In genomic region chr6:21325201-21325856, GRCh38 we compare ENCODE assay signal across 3 cellular contexts.
TF ChIP-seq lines count a peak whose summit lies in the region.

No MANE protein-coding gene starts in this region.

TF ChIP-seq in A549, 52 proteins besides CTCF, POLR2A, EP300 and RAD21 (continued from another document):
- no peak for TF ChIP-seq MYC (IDR thresholded peaks at IDR 0.05; ENCODE audit: borderline replicate concordance, low read length)

TF ChIP-seq in HEK293, 187 proteins besides CTCF, POLR2A, EP300 and RAD21 (continued from another document):
- TF ChIP-seq, protein P1, sequence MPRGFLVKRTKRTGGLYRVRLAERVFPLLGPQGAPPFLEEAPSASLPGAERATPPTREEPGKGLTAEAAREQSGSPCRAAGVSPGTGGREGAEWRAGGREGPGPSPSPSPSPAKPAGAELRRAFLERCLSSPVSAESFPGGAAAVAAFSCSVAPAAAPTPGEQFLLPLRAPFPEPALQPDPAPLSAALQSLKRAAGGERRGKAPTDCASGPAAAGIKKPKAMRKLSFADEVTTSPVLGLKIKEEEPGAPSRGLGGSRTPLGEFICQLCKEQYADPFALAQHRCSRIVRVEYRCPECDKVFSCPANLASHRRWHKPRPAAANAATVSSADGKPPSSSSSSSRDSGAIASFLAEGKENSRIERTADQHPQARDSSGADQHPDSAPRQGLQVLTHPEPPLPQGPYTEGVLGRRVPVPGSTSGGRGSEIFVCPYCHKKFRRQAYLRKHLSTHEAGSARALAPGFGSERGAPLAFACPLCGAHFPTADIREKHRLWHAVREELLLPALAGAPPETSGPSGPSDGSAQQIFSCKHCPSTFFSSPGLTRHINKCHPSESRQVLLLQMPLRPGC (tag by site-specific recombination; IDR thresholded peaks at IDR 0.05) = no peak
- TF ChIP-seq ZNF629 (tag by site-specific recombination; IDR thresholded peaks at IDR 0.05) = peak; percentile 67
- TF ChIP-seq ZNF341 (tag by site-specific recombination; IDR thresholded peaks at IDR 0.05; ENCODE audit: low read depth) = no peak
- TF ChIP-seq SP7 (tag by site-specific recombination; IDR thresholded peaks at IDR 0.05) = peak; percentile 50
- peak; percentile 17; the same call in 1 of the 2 replicates for TF ChIP-seq ZNF16 (tag by site-specific recombination; IDR thresholded peaks at IDR 0.05; ENCODE audit: low read depth)
- peak; percentile 48; the same call in 1 of the 2 replicates for TF ChIP-seq ZNF366 (tag by site-specific recombination; conservative IDR thresholded peaks at IDR 0.05)
- peak; percentile 37; the same call in 1 of the 2 replicates for TF ChIP-seq ZNF600 (tag by site-specific recombination; IDR thresholded peaks at IDR 0.05)
- TF ChIP-seq ZNF416 (tag by site-specific recombination; IDR thresholded peaks at IDR 0.05) = no peak
- no peak for TF ChIP-seq ZSCAN18 (tag by site-specific recombination; IDR thresholded peaks at IDR 0.05)
- TF ChIP-seq, protein P2, sequence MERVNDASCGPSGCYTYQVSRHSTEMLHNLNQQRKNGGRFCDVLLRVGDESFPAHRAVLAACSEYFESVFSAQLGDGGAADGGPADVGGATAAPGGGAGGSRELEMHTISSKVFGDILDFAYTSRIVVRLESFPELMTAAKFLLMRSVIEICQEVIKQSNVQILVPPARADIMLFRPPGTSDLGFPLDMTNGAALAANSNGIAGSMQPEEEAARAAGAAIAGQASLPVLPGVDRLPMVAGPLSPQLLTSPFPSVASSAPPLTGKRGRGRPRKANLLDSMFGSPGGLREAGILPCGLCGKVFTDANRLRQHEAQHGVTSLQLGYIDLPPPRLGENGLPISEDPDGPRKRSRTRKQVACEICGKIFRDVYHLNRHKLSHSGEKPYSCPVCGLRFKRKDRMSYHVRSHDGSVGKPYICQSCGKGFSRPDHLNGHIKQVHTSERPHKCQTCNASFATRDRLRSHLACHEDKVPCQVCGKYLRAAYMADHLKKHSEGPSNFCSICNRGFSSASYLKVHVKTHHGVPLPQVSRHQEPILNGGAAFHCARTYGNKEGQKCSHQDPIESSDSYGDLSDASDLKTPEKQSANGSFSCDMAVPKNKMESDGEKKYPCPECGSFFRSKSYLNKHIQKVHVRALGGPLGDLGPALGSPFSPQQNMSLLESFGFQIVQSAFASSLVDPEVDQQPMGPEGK (tag by site-specific recombination; IDR thresholded peaks at IDR 0.05) = no peak
- TF ChIP-seq ZFP69B (tag by site-specific recombination; IDR thresholded peaks at IDR 0.05) = no peak
- TF ChIP-seq PRDM1 (tag by site-specific recombination; IDR thresholded peaks at IDR 0.05) = peak; percentile 75
- TF ChIP-seq ZBTB17 (tag by site-specific recombination; IDR thresholded peaks at IDR 0.05) = no peak
- TF ChIP-seq ZFP37 (tag by site-specific recombination; IDR thresholded peaks at IDR 0.05) = no peak
- TF ChIP-seq, protein P3, sequence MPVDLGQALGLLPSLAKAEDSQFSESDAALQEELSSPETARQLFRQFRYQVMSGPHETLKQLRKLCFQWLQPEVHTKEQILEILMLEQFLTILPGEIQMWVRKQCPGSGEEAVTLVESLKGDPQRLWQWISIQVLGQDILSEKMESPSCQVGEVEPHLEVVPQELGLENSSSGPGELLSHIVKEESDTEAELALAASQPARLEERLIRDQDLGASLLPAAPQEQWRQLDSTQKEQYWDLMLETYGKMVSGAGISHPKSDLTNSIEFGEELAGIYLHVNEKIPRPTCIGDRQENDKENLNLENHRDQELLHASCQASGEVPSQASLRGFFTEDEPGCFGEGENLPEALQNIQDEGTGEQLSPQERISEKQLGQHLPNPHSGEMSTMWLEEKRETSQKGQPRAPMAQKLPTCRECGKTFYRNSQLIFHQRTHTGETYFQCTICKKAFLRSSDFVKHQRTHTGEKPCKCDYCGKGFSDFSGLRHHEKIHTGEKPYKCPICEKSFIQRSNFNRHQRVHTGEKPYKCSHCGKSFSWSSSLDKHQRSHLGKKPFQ (tag by site-specific recombination; IDR thresholded peaks at IDR 0.05) = no peak

TF ChIP-seq in K562, 482 proteins besides CTCF, POLR2A, EP300 and RAD21 (continued from another document):
- TF ChIP-seq POLR3A (IDR thresholded peaks at IDR 0.05; ENCODE audit: borderline replicate concordance, extremely low read depth, insufficient read depth, insufficient read length) (no peak), ZNF197 (CRISPR knock-in tag; IDR thresholded peaks at IDR 0.05; ENCODE audit: low read depth) (no peak), NFYB (IDR thresholded peaks at IDR 0.05; ENCODE audit: extremely low read depth, insufficient read length) (no peak), ADNP (tag; IDR thresholded peaks at IDR 0.05) (no peak), ZNF124 (CRISPR knock-in tag; IDR thresholded peaks at IDR 0.05) (no peak)
- TF ChIP-seq, protein P4, sequence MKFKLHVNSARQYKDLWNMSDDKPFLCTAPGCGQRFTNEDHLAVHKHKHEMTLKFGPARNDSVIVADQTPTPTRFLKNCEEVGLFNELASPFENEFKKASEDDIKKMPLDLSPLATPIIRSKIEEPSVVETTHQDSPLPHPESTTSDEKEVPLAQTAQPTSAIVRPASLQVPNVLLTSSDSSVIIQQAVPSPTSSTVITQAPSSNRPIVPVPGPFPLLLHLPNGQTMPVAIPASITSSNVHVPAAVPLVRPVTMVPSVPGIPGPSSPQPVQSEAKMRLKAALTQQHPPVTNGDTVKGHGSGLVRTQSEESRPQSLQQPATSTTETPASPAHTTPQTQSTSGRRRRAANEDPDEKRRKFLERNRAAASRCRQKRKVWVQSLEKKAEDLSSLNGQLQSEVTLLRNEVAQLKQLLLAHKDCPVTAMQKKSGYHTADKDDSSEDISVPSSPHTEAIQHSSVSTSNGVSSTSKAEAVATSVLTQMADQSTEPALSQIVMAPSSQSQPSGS (CRISPR knock-in tag; IDR thresholded peaks at IDR 0.05) = no peak
